19 cellular contexts compared by ENCODE assay signal in the genomic region with DNA sequence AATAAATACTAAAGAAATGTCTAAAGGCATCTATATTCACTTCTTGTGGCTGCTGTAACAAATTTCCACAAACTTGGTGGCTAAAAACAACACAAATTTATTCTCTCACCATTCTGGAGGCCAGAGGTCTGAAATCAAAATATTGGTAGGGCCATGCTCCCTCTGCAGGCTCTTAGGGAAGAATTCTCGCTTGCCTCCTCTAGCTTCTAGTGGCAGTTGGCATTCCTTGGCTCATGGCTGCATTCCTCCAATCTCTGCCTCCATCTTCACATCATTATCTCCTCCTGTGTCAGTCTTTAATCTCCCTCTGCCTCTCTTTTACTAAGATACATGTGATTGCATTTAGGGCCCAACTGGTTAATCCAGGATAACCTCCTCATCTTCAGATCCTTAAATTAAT. TPM values are rescaled to one million over a fixed set of nuclear protein-coding genes. Genes with fewer than 3 reads are reported as not detected.
DNase-seq lines count a peak whose midpoint lies in the region; ATAC-seq, FAIRE-seq and TF ChIP-seq lines count a peak whose summit lies in the region.
"Had no signal": no experiment of that assay in that cellular context is flagged by ENCODE, and none has a peak within 500 bp of the region (broad histone marks: within the 10 kb centered on the region; RNA-seq: fewer than 3 reads in every experiment).

No MANE protein-coding gene starts in this region.

- H3K18ac ChIP-seq in H1 (ENCODE audit: extremely low read depth, low read length) (no peak overlapping the region), trophoblast cell (ENCODE audit: low read length) (no peak overlapping the region)

- no peak overlapping the region for H2BK5ac ChIP-seq in H1 (ENCODE audit: low read depth, low read length)
- no peak overlapping the region for H2BK5ac ChIP-seq in trophoblast cell (ENCODE audit: low read depth, low read length, poor library complexity)

- H2AFZ ChIP-seq in H1 (ENCODE audit: low read length) (no peak overlapping the region), trophoblast cell (ENCODE audit: insufficient read depth, low read length, poor library complexity) (no peak overlapping the region)

- no peak for TF ChIP-seq POLR2A in H1 (IDR thresholded peaks at IDR 0.05; ENCODE audit: control extremely low read depth in 1 of 2, low read depth in 2 of 2, low read length in 2 of 2)

- 0% methylated on average over 1 of the region's 1 CpG; no CpG with 5 or more reads in 1 of the 2 experiments for WGBS in H1 (ENCODE audit: extremely low coverage in 1 of 2, insufficient coverage in 1 of 2, insufficient read length in 1 of 2, insufficient replicate concordance in 2 of 2, low coverage in 1 of 2, low lambda C conversion rate in 2 of 2, missing lambda C conversion rate in 1 of 2), 2 experiments
- no CpG with 5 or more reads among the region's 1 CpG for WGBS in trophoblast cell (ENCODE audit: extremely low coverage, insufficient coverage, insufficient read length)

- CTCF ChIA-PET in H1 (lab: Charles Lee; ENCODE audit: partially characterized antibody) = no interaction called here

- POLR2A ChIA-PET in H1 (lab: Charles Lee; ENCODE audit: partially characterized antibody) = no interaction called here

- H4K5ac ChIP-seq in H1 (ENCODE audit: insufficient read length, low read depth, low read length) = no peak overlapping the region

- H3K56ac ChIP-seq in H1 (replicated peaks; ENCODE audit: insufficient read length, low read depth, low read length) = no peak overlapping the region

- peak; percentile 32 for FAIRE-seq in H1 (lab: Jason Lieb, UNC)
- FAIRE-seq: G401.6 had no signal

- H2BK20ac ChIP-seq in H1 (ENCODE audit: low read length) = no peak overlapping the region

- no peak overlapping the region for H4K12ac ChIP-seq in trophoblast cell (ENCODE audit: low read depth, low read length)

- H3K36me3 ChIP-seq in H1 (ENCODE audit: control insufficient read depth in 2 of 4, insufficient read depth in 4 of 4, low read length in 3 of 4) (no peaks in the 10 kb centered on the region), trophoblast cell (ENCODE audit: control insufficient read depth in 1 of 2, insufficient read depth in 2 of 2, low read length in 2 of 2) (no peaks in the 10 kb centered on the region)
- H3K36me3 ChIP-seq: SJSA1 had no signal

- no peak overlapping the region for H2BK12ac ChIP-seq in H1 (ENCODE audit: low read depth, low read length)
- H2BK12ac ChIP-seq in trophoblast cell (ENCODE audit: low read length) = no peak overlapping the region

- H4K91ac ChIP-seq in H1 (replicated peaks; ENCODE audit: insufficient read length, low read length) (no peak overlapping the region), trophoblast cell (ENCODE audit: low read depth, low read length) (no peak overlapping the region)

- H3K9ac ChIP-seq in H1 (replicated peaks in 1 of 4; ENCODE audit: extremely low read depth in 1 of 4, low read depth in 3 of 4, low read length in 3 of 4) = no peak overlapping the region
- H3K9ac ChIP-seq in trophoblast cell (ENCODE audit: low read length) = no peak overlapping the region

- H3K4ac ChIP-seq in H1 (replicated peaks; ENCODE audit: insufficient read length, low read depth, low read length) = no peak overlapping the region
- H3K4ac ChIP-seq in trophoblast cell (ENCODE audit: low read depth, low read length) = no peak overlapping the region

- H2AK5ac ChIP-seq in H1 (ENCODE audit: low read depth, low read length) = no peak overlapping the region
- no peak overlapping the region for H2AK5ac ChIP-seq in trophoblast cell (ENCODE audit: low read length)

- H2BK15ac ChIP-seq in H1 (ENCODE audit: low read length) = no peak overlapping the region

- H3K23me2 ChIP-seq in H1 (ENCODE audit: low read depth, low read length) = no peaks in the 10 kb centered on the region

- H3K4me2 ChIP-seq in H1 (ENCODE audit: insufficient read depth in 1 of 2, low read depth in 2 of 2, low read length in 2 of 2) (no peak overlapping the region), trophoblast cell (ENCODE audit: low read length) (no peak overlapping the region)

- peak in 2 of 3 experiments; percentile 35 to 42; a peak in 3 of 4 replicates for TF ChIP-seq CTCF in H1 (IDR thresholded peaks at IDR 0.05; ENCODE audit: control extremely low read depth in 1 of 3, insufficient read depth in 1 of 3, low read depth in 1 of 3, low read length in 3 of 3)

- TF ChIP-seq EP300 in H1 (IDR thresholded peaks at IDR 0.05; ENCODE audit: borderline replicate concordance in 1 of 2, low read depth in 2 of 2, low read length in 2 of 2) = no peak

- no peaks in the 10 kb centered on the region for H3K79me1 ChIP-seq in H1 (ENCODE audit: low read depth, low read length)
- H3K79me1 ChIP-seq in trophoblast cell (ENCODE audit: low read length) = peaks cover 5% of the 10 kb centered on the region

- H3K79me2 ChIP-seq in H1 (ENCODE audit: control insufficient read depth in 1 of 2, insufficient read depth in 2 of 2, low read length in 2 of 2) (no peaks in the 10 kb centered on the region), trophoblast cell (ENCODE audit: control insufficient read depth, insufficient read depth, low read length, poor library complexity) (no peaks in the 10 kb centered on the region)

- no peak for ATAC-seq in Right ventricle myocardium inferior

- intact Hi-C loops in Right ventricle myocardium inferior (cut with DNase I) = no loop called here

- H3K4me3 ChIP-seq in H1 (ENCODE audit: extremely low read depth in 1 of 4, insufficient read depth in 2 of 4, low read depth in 3 of 4, low read length in 4 of 4) (no peak overlapping the region), trophoblast cell (ENCODE audit: low read depth, low read length) (no peak overlapping the region)
- H3K4me3 ChIP-seq: SJSA1 had no signal

- no peak overlapping the region for H2BK120ac ChIP-seq in H1 (replicated peaks; ENCODE audit: low read depth, low read length)
- no peak overlapping the region for H2BK120ac ChIP-seq in trophoblast cell (ENCODE audit: insufficient read depth, low read length, poor library complexity)

- DNase-seq in NCI-H82 (lab: John Stamatoyannopoulos, UW) (peak; percentile 54), NCI-H82 treated with DMSO at 0.1 percent for 48 hours (lab: John Stamatoyannopoulos, UW; ENCODE audit: unreplicated experiment) (no peak), M059J (ENCODE audit: low read depth) (peak; percentile 26), H1 (ENCODE audit: low read depth in 1 of 2, low spot score in 2 of 2) (no peak), trophoblast cell (peak; percentile 45 to 75), SHP77 treated with DMSO at 0.1 percent for 48 hours (lab: John Stamatoyannopoulos, UW) (no peak), HuH-7.5 (ENCODE audit: low spot score) (no peak), Right ventricle myocardium inferior (ENCODE audit: missing footprints) (no peak)
- DNase-seq: GOT3, HFFc6, KBM-7, NCI-H1092, NCI-H1694, NCI-H345, NCI-H526 had no signal

- H3K4me1 ChIP-seq in H1 (replicated peaks in 1 of 4; ENCODE audit: control insufficient read depth in 3 of 4, insufficient read depth in 4 of 4, low read length in 3 of 4) (peaks cover 0 to 8% (median 0%) of the 10 kb centered on the region in 4 experiments; a peak in 2 of 7 replicates), trophoblast cell (ENCODE audit: control insufficient read depth in 1 of 2, insufficient read depth in 2 of 2, low read length in 2 of 2) (peaks cover 4 to 6% of the 10 kb centered on the region in 2 experiments)
- H3K4me1 ChIP-seq: SJSA1 had no signal

- H3K27me3 ChIP-seq in H1 (replicated peaks in 1 of 4; ENCODE audit: control insufficient read depth in 3 of 4, extremely low read depth in 1 of 4, insufficient read depth in 3 of 4, low read length in 3 of 4) (no peaks in the 10 kb centered on the region), trophoblast cell (ENCODE audit: insufficient read depth, low read length) (no peaks in the 10 kb centered on the region)
- H3K27me3 ChIP-seq: SJSA1 had no signal

- H3K23ac ChIP-seq in H1 (ENCODE audit: insufficient read length) = no peak overlapping the region
- H3K23ac ChIP-seq in trophoblast cell (ENCODE audit: low read length) = no peak overlapping the region

- TF ChIP-seq RAD21 in H1 (IDR thresholded peaks at IDR 0.05 in 1 of 2, conservative IDR thresholded peaks at IDR 0.05 in 1 of 2; ENCODE audit: low read depth in 2 of 2, low read length in 2 of 2) = peak; percentile 50 to 63

- no peak overlapping the region for H3K14ac ChIP-seq in H1 (ENCODE audit: insufficient read length)
- no peak overlapping the region for H3K14ac ChIP-seq in trophoblast cell (ENCODE audit: low read length)

- no peaks in the 10 kb centered on the region for H4K20me1 ChIP-seq in H1 (replicated peaks in 1 of 2; ENCODE audit: control insufficient read depth in 1 of 2, insufficient read depth in 2 of 2, low read length in 2 of 2)

- no peak overlapping the region for H4K8ac ChIP-seq in H1 (ENCODE audit: extremely low read depth, insufficient read depth, low read length)
- H4K8ac ChIP-seq in trophoblast cell (ENCODE audit: low read depth, low read length) = no peak overlapping the region

- H3K27ac ChIP-seq in H1 (ENCODE audit: low read depth, low read length) (no peak overlapping the region), trophoblast cell (ENCODE audit: low read depth, low read length) (no peak overlapping the region)
- H3K27ac ChIP-seq: C4-2B, RWPE1, SJSA1 had no signal

- H3K9me3 ChIP-seq in H1 (ENCODE audit: insufficient read depth in 2 of 2, low read depth in 1 of 2, low read length in 1 of 2) (peaks cover 0 to 3% of the 10 kb centered on the region in 2 experiments; a peak in 1 of 4 replicates), trophoblast cell (ENCODE audit: insufficient read depth, low read depth, low read length) (peaks cover 2% of the 10 kb centered on the region)
- H3K9me3 ChIP-seq: SJSA1 had no signal

TF ChIP-seq in H1, 55 proteins besides CTCF, POLR2A, EP300 and RAD21:
- peak; percentile 82 for TF ChIP-seq TEAD4 (IDR thresholded peaks at IDR 0.05; ENCODE audit: low read depth, low read length)
- no peak for TF ChIP-seq ASH2L (IDR thresholded peaks at IDR 0.05; ENCODE audit: low read length)
- TF ChIP-seq SIRT6 (IDR thresholded peaks at IDR 0.05; ENCODE audit: low read length) = no peak
- peak; percentile 56; the same call in 1 of the 2 replicates for TF ChIP-seq YY1 (IDR thresholded peaks at IDR 0.05; ENCODE audit: low read depth, low read length)
- TF ChIP-seq EGR1 (IDR thresholded peaks at IDR 0.05; ENCODE audit: borderline replicate concordance, low read depth, low read length) = no peak
TF ChIP-seq in H1: peak in this region for 2.

RNA-seq across cellular contexts. Expression of a gene that starts 54.1 kb away (rescaled TPM):
- total RNA-seq in M059J (2014; rRNA removed; shearing (Covaris generic)) = 0.57 and 1.2 TPM in 2 replicates
- 11.5 and 13.5 TPM in 2 replicates for total RNA-seq in H1 (2021; fragmentation: NEBNext Ultra II Directional; extraction: Animal tissue kit (Norgen Biotek cat#: 25700))
- 3.6 and 5.2 TPM in 2 replicates for polyA plus RNA-seq in H1 (2011; rRNA removed)
- polyA plus RNA-seq in H1 (2011; cell fraction: cytosol; rRNA removed) = 7.4 TPM
- 4.0 TPM for polyA plus RNA-seq in H1 (2011; cell fraction: nucleus; rRNA removed)
- polyA plus RNA-seq in H1 (2012, experiment 1 of 2) = 6.7 to 8.3 TPM (median 7.2 TPM) in 4 replicates
- 2.4 TPM for polyA plus RNA-seq in H1 (2012, experiment 2 of 2)
- polyA plus RNA-seq in H1 (2013, experiment 1 of 2) = 6.7 TPM
- polyA plus RNA-seq in H1 (2013, experiment 2 of 2) = 5.8 TPM
- 1.8 and 2.2 TPM in 2 replicates for polyA minus RNA-seq in H1 (2011; rRNA and poly(A)+ RNA removed)
- 2.5 TPM for polyA minus RNA-seq in H1 (2011; cell fraction: cytosol; rRNA and poly(A)+ RNA removed)
- polyA minus RNA-seq in H1 (2011; cell fraction: nucleus; rRNA and poly(A)+ RNA removed) = 4.8 TPM
- polyA plus RNA-seq in trophoblast cell (2013) = 3.0 TPM in 2 replicates
- total RNA-seq in Right ventricle myocardium inferior = 2.2 TPM

Comparison
In these comparisons a context has a peak if more than half of its experiments do, and no peak if none do; other contexts are left out.
1. DNase-seq: peak in NCI-H82 (single experiment), M059J (single experiment) and trophoblast cell (2 of 2); none in NCI-H82 treated with DMSO at 0.1 percent for 48 hours (single experiment), H1 (0 of 2), SHP77 treated with DMSO at 0.1 percent for 48 hours (single experiment), HuH-7.5 (single experiment) and Right ventricle myocardium inferior (single experiment).